Comparison of ENCODE assay signal across 13 cellular contexts in genomic region chr10:103695584-103696005, GRCh38.
DNase-seq lines count a peak whose midpoint lies in the region; ATAC-seq and TF ChIP-seq lines count a peak whose summit lies in the region.
"Had no signal": no experiment of that assay in that cellular context is flagged by ENCODE, and none has a peak within 500 bp of the region (broad histone marks: within the 10 kb centered on the region; RNA-seq: fewer than 3 reads in every experiment).

No MANE protein-coding gene starts in this region.

- H3K27ac ChIP-seq in brain microvascular endothelial cell (peak overlapping the region; percentile 98), layer of hippocampus (ENCODE audit: low read depth, low read length) (peak overlapping the region; percentile 98)

- no peak for TF ChIP-seq CTCF in brain microvascular endothelial cell (IDR thresholded peaks at IDR 0.05; ENCODE audit: low read depth, low read length, missing control alignments)
- TF ChIP-seq CTCF in type B pancreatic cell (conservative IDR thresholded peaks at IDR 0.05) = no peak

- no peaks in the 10 kb centered on the region for H3K36me3 Mint-ChIP-seq in activated CD4-positive, alpha-beta memory T cell treated with anti-CD3 and anti-CD28 coated beads, Interleukin-2, amount 10 ng/mL, durations not matched to agents 7 days and 5 days (ENCODE audit: low read depth)
- no peaks in the 10 kb centered on the region for H3K36me3 Mint-ChIP-seq in activated CD4-positive, alpha-beta memory T cell treated with anti-CD3 and anti-CD28 coated beads for 36 hours
- H3K36me3 Mint-ChIP-seq in type B pancreatic cell = peaks cover 4% of the 10 kb centered on the region
- H3K36me3 Mint-ChIP-seq in activated T-cell treated with anti-CD3 and anti-CD28 coated beads, Interleukin-2, amount 50 U/mL, for 4 hours (ENCODE audit: insufficient read depth) = no peaks in the 10 kb centered on the region
- H3K36me3 Mint-ChIP-seq: T-cell had no signal

- POLR2A ChIA-PET in activated CD4-positive, alpha-beta memory T cell treated with anti-CD3 and anti-CD28 coated beads, Interleukin-2, amount 10 ng/mL, durations not matched to agents 7 days and 5 days (lab: Charles Lee) = interaction anchor here (1.4 kb wide), 2 partner anchors 35 to 426 kb away, joined by 3 to 6 read pairs; partner anchors contain the start of gene SFR1
- POLR2A ChIA-PET in activated CD4-positive, alpha-beta memory T cell treated with anti-CD3 and anti-CD28 coated beads for 36 hours (lab: Charles Lee) = no interaction called here

- H3K36me3 ChIP-seq in brain microvascular endothelial cell (replicated peaks) = no peaks in the 10 kb centered on the region

- ATAC-seq in activated T-cell treated with anti-CD3 and anti-CD28 coated beads, Interleukin-2, amount 50 U/mL, for 4 hours = no peak

- H3K27me3 ChIP-seq in brain microvascular endothelial cell (replicated peaks) = no peaks in the 10 kb centered on the region
- H3K27me3 ChIP-seq in layer of hippocampus (ENCODE audit: control insufficient read depth, insufficient read depth, low read length) = no peaks in the 10 kb centered on the region

- H3K4me1 Mint-ChIP-seq in activated CD4-positive, alpha-beta memory T cell treated with anti-CD3 and anti-CD28 coated beads, Interleukin-2, amount 10 ng/mL, durations not matched to agents 7 days and 5 days = peaks cover 56% of the 10 kb centered on the region
- H3K4me1 Mint-ChIP-seq in activated CD4-positive, alpha-beta memory T cell treated with anti-CD3 and anti-CD28 coated beads for 36 hours (ENCODE audit: low read depth) = peaks cover 35% of the 10 kb centered on the region
- H3K4me1 Mint-ChIP-seq in type B pancreatic cell (ENCODE audit: unreplicated experiment) = peaks cover 15% of the 10 kb centered on the region
- H3K4me1 Mint-ChIP-seq in activated T-cell treated with anti-CD3 and anti-CD28 coated beads, Interleukin-2, amount 50 U/mL, for 4 hours (ENCODE audit: low read depth) = peaks cover 28% of the 10 kb centered on the region

- CTCF ChIA-PET in activated CD4-positive, alpha-beta memory T cell treated with anti-CD3 and anti-CD28 coated beads, Interleukin-2, amount 10 ng/mL, durations not matched to agents 7 days and 5 days (lab: Charles Lee) = interaction anchor here (0.6 to 4.1 kb wide), 6 partner anchors 9 to 426 kb away, joined by 3 to 45 read pairs (median 7); partner anchors contain the start of genes SFR1 and SH3PXD2A
- CTCF ChIA-PET in activated CD4-positive, alpha-beta memory T cell treated with anti-CD3 and anti-CD28 coated beads for 36 hours (lab: Charles Lee) = interaction anchor here (1.2 to 3.6 kb wide), 5 partner anchors 9 to 163 kb away, joined by 3 to 37 read pairs (median 8); no protein-coding TSS in a partner anchor

- H3K9me3 Mint-ChIP-seq in activated CD4-positive, alpha-beta memory T cell treated with anti-CD3 and anti-CD28 coated beads, Interleukin-2, amount 10 ng/mL, durations not matched to agents 7 days and 5 days = no peaks in the 10 kb centered on the region
- no peaks in the 10 kb centered on the region for H3K9me3 Mint-ChIP-seq in activated CD4-positive, alpha-beta memory T cell treated with anti-CD3 and anti-CD28 coated beads for 36 hours
- no peaks in the 10 kb centered on the region for H3K9me3 Mint-ChIP-seq in type B pancreatic cell
- H3K9me3 Mint-ChIP-seq in activated T-cell treated with anti-CD3 and anti-CD28 coated beads, Interleukin-2, amount 50 U/mL, for 4 hours = no peaks in the 10 kb centered on the region
- H3K9me3 Mint-ChIP-seq: T-cell had no signal

- no peak overlapping the region for H3K4me3 Mint-ChIP-seq in activated CD4-positive, alpha-beta memory T cell treated with anti-CD3 and anti-CD28 coated beads, Interleukin-2, amount 10 ng/mL, durations not matched to agents 7 days and 5 days
- no peak overlapping the region for H3K4me3 Mint-ChIP-seq in activated CD4-positive, alpha-beta memory T cell treated with anti-CD3 and anti-CD28 coated beads for 36 hours
- H3K4me3 Mint-ChIP-seq in type B pancreatic cell = peak overlapping the region; percentile 52
- no peak overlapping the region for H3K4me3 Mint-ChIP-seq in activated T-cell treated with anti-CD3 and anti-CD28 coated beads, Interleukin-2, amount 50 U/mL, for 4 hours

- peak overlapping the region; percentile 33 for H3K27ac Mint-ChIP-seq in activated CD4-positive, alpha-beta memory T cell treated with anti-CD3 and anti-CD28 coated beads, Interleukin-2, amount 10 ng/mL, durations not matched to agents 7 days and 5 days
- H3K27ac Mint-ChIP-seq in activated CD4-positive, alpha-beta memory T cell treated with anti-CD3 and anti-CD28 coated beads for 36 hours = no peak overlapping the region
- peak overlapping the region; percentile 48 for H3K27ac Mint-ChIP-seq in type B pancreatic cell

- H3K4me3 ChIP-seq in brain microvascular endothelial cell (ENCODE audit: low read depth, low read length) = no peak overlapping the region

- in situ Hi-C loops in brain microvascular endothelial cell (cut with HindIII; ENCODE audit: low pct_ligation_motif_present, low sequenced_read_pairs) = no loop called here

- no peaks in the 10 kb centered on the region for H3K27me3 Mint-ChIP-seq in activated CD4-positive, alpha-beta memory T cell treated with anti-CD3 and anti-CD28 coated beads, Interleukin-2, amount 10 ng/mL, durations not matched to agents 7 days and 5 days
- no peaks in the 10 kb centered on the region for H3K27me3 Mint-ChIP-seq in activated CD4-positive, alpha-beta memory T cell treated with anti-CD3 and anti-CD28 coated beads for 36 hours
- peaks cover 22% of the 10 kb centered on the region for H3K27me3 Mint-ChIP-seq in type B pancreatic cell
- peaks cover 2% of the 10 kb centered on the region for H3K27me3 Mint-ChIP-seq in activated T-cell treated with anti-CD3 and anti-CD28 coated beads, Interleukin-2, amount 50 U/mL, for 4 hours (ENCODE audit: low read depth)

- DNase-seq in activated CD4-positive, alpha-beta memory T cell treated with anti-CD3 and anti-CD28 coated beads, Interleukin-2, amount 10 ng/mL, durations not matched to agents 7 days and 5 days = no peak
- DNase-seq in activated CD4-positive, alpha-beta memory T cell treated with anti-CD3 and anti-CD28 coated beads for 36 hours = no peak
- peak; percentile 53 for DNase-seq in brain microvascular endothelial cell
- no peak for DNase-seq in type B pancreatic cell (ENCODE audit: extremely low spot score, unreplicated experiment)
- no peak for DNase-seq in stimulated activated naive CD4-positive, alpha-beta T cell (lab: John Stamatoyannopoulos, UW)
- no peak for DNase-seq in activated T-cell treated with anti-CD3 and anti-CD28 coated beads, Interleukin-2, amount 50 U/mL, for 4 hours
- DNase-seq in central memory CD4-positive, alpha-beta T cell = no peak
- DNase-seq: activated effector memory CD4-positive, alpha-beta T cell treated with anti-CD3 and anti-CD28 coated beads, Interleukin-2, amount 50 U/mL, for 16 hours; effector CD8-positive, alpha-beta T cell; left cardiac atrium; stimulated activated CD8-positive, alpha-beta memory T cell treated with anti-CD3 and anti-CD28 coated beads, Interleukin-4, amount 100 ng/mL, for 48 hours had no signal

- intact Hi-C loops in activated CD4-positive, alpha-beta memory T cell treated with anti-CD3 and anti-CD28 coated beads for 36 hours (cut with micrococcal nuclease) = loop anchor here (1.0 to 5.0 kb wide), 2 partner anchors 17 to 427 kb away; partner anchors contain the start of gene SFR1
